In the genomic region with DNA sequence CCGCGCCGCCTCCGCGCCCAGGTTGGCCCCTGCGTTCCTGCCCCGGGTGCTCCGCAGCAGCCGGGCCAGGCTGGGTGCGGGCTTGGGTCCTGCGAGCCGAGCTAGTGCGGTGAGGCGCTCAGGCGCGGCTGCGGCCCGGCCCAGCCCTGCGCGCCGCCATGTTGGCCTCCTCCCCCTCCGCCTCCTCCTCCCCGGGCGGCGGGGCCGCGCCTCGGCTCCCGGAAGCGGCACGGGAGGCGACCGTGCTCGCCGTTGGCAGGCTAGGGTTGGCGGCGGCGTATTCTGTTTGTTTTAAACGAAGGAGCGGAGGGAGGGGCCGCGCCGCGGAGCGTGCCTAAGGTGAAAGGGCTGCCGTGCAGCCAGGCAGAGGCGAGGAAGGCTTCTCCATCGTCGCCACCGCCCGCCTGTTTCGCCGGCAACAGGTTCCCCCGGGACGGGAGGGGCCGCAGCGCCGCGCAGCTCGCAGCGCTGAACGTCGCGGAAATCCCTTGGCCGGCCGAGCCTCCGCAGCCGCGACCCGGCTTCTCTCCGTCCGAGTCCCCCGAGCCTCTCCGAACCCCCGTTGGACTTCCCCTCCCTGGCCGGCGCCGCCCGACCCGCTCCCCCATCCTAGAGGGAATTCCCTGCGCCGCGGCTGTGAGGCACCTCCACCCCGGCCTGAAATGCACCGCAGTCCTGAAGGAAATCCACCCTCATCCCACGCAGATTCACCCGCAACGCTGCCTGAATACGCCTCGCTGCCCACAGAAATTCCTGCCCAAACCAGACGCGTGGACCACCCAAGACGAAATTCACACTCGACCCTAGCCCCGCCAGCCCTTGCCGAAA, we compare ENCODE assay signal across 8 cellular contexts. TPM values are rescaled to one million over a fixed set of nuclear protein-coding genes. Genes with fewer than 3 reads are reported as not detected.
DNase-seq lines count a peak whose midpoint lies in the region; ATAC-seq, FAIRE-seq and TF ChIP-seq lines count a peak whose summit lies in the region.

A gene with protein sequence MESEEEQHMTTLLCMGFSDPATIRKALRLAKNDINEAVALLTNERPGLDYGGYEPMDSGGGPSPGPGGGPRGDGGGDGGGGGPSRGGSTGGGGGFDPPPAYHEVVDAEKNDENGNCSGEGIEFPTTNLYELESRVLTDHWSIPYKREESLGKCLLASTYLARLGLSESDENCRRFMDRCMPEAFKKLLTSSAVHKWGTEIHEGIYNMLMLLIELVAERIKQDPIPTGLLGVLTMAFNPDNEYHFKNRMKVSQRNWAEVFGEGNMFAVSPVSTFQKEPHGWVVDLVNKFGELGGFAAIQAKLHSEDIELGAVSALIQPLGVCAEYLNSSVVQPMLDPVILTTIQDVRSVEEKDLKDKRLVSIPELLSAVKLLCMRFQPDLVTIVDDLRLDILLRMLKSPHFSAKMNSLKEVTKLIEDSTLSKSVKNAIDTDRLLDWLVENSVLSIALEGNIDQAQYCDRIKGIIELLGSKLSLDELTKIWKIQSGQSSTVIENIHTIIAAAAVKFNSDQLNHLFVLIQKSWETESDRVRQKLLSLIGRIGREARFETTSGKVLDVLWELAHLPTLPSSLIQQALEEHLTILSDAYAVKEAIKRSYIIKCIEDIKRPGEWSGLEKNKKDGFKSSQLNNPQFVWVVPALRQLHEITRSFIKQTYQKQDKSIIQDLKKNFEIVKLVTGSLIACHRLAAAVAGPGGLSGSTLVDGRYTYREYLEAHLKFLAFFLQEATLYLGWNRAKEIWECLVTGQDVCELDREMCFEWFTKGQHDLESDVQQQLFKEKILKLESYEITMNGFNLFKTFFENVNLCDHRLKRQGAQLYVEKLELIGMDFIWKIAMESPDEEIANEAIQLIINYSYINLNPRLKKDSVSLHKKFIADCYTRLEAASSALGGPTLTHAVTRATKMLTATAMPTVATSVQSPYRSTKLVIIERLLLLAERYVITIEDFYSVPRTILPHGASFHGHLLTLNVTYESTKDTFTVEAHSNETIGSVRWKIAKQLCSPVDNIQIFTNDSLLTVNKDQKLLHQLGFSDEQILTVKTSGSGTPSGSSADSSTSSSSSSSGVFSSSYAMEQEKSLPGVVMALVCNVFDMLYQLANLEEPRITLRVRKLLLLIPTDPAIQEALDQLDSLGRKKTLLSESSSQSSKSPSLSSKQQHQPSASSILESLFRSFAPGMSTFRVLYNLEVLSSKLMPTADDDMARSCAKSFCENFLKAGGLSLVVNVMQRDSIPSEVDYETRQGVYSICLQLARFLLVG (N-terminal part only) (minus strand): TSS at position 171 of the 828 bp plus-strand sequence. CDS start 251 bp downstream, outside the sequence.

- H3K4me3 ChIP-seq in KMS-11 (IDR thresholded peaks at IDR 0.05; ENCODE audit: insufficient read depth, low read depth, low read length) = peak within 1 kb of the TSS; percentile 50
- peak within 1 kb of the TSS; percentile 87 for H3K4me3 ChIP-seq in SJCRH30
- peak within 1 kb of the TSS; percentile 96 to 99 for H3K4me3 ChIP-seq in neuronal stem cell (ENCODE audit: low read length in 2 of 2)

- no peak for FAIRE-seq in frontal cortex (lab: Jason Lieb, UNC)

- peak within 1 kb of the TSS; percentile 84 for H3K4me2 ChIP-seq in KMS-11
- peak within 1 kb of the TSS; percentile 98 for H3K4me2 ChIP-seq in neuronal stem cell (ENCODE audit: insufficient read depth, low read length, poor library complexity, severe bottlenecking)

- H2BK12ac ChIP-seq in neuronal stem cell (ENCODE audit: low read length) = peak within 1 kb of the TSS; percentile 97

- H3K14ac ChIP-seq in neuronal stem cell (ENCODE audit: low read length) = peak within 1 kb of the TSS; percentile 99

- H4K20me1 ChIP-seq in KMS-11 (ENCODE audit: insufficient read depth) = no peaks in the 10 kb centered on the region

- H3K9ac ChIP-seq in KMS-11 = peak within 1 kb of the TSS; percentile 96
- peak within 1 kb of the TSS; percentile 99 for H3K9ac ChIP-seq in neuronal stem cell (ENCODE audit: low read depth, low read length, poor library complexity)

- H3K9me3 ChIP-seq in SJCRH30 (replicated peaks) = no peaks in the 10 kb centered on the region
- H3K9me3 ChIP-seq in neuronal stem cell (replicated peaks in 1 of 2; ENCODE audit: control insufficient read depth in 2 of 2, insufficient read depth in 1 of 2, low read depth in 1 of 2, low read length in 2 of 2) = no peaks in the 10 kb centered on the region

- H4K8ac ChIP-seq in neuronal stem cell (ENCODE audit: low read depth, low read length) = peak within 1 kb of the TSS; percentile 93

- H2AFZ ChIP-seq in KMS-11 (ENCODE audit: low read depth) (peak within 1 kb of the TSS; percentile 82), neuronal stem cell (ENCODE audit: low read length) (peak within 1 kb of the TSS; percentile 97)

- peak within 1 kb of the TSS; percentile 99 for H3K4ac ChIP-seq in neuronal stem cell (ENCODE audit: low read length)

- no peaks in the 10 kb centered on the region for H3K36me3 ChIP-seq in KMS-11 (ENCODE audit: insufficient read depth)
- H3K36me3 ChIP-seq in SJCRH30 = no peaks in the 10 kb centered on the region; the same call in 1 of the 2 replicates
- H3K36me3 ChIP-seq in neuronal stem cell (replicated peaks in 1 of 2; ENCODE audit: control insufficient read depth in 2 of 2, insufficient read depth in 2 of 2, low read length in 2 of 2) = peaks cover 0 to 14% of the 10 kb centered on the region in 2 donors

- H3K79me2 ChIP-seq in KMS-11 (ENCODE audit: insufficient read depth, low read depth) = peaks cover 19% of the 10 kb centered on the region; the same call in 1 of the 2 replicates

- H3K27me3 ChIP-seq in KMS-11 (ENCODE audit: insufficient read depth, low read depth) (no peaks in the 10 kb centered on the region), SJCRH30 (no peaks in the 10 kb centered on the region), neuronal stem cell (ENCODE audit: control insufficient read depth in 3 of 3, insufficient read depth in 3 of 3, low read depth in 1 of 3, low read length in 3 of 3) (no peaks in the 10 kb centered on the region)

- peak within 1 kb of the TSS; percentile 80 for H4K91ac ChIP-seq in neuronal stem cell (ENCODE audit: low read depth, low read length, poor library complexity)

- TF ChIP-seq CTCF in KMS-11 (conservative IDR thresholded peaks at IDR 0.05; ENCODE audit: low read depth, low read length) = no peak

- ATAC-seq in GM21786 (IDR thresholded peaks at IDR 0.05; ENCODE audit: unreplicated experiment) = peak; percentile 69

- H3K4me1 ChIP-seq in KMS-11 (ENCODE audit: low read depth, poor library complexity, severe bottlenecking) (peaks cover 16% of the 10 kb centered on the region), SJCRH30 (peaks cover 31% of the 10 kb centered on the region), neuronal stem cell (ENCODE audit: control insufficient read depth in 2 of 2, insufficient read depth in 1 of 2, low read depth in 1 of 2, low read length in 2 of 2) (peaks cover 5 to 21% of the 10 kb centered on the region in 2 donors)

- peak within 1 kb of the TSS; percentile 29 for H2BK120ac ChIP-seq in neuronal stem cell (ENCODE audit: low read depth, low read length)

- no CpG with 5 or more reads among the region's 96 CpGs for WGBS in neuronal stem cell (ENCODE audit: extremely low coverage in 2 of 2, insufficient read length in 2 of 2, insufficient replicate concordance in 1 of 2), 2 donors

- peak within 1 kb of the TSS; percentile 86 for H2AK5ac ChIP-seq in neuronal stem cell (ENCODE audit: low read depth, low read length)

- H3K79me1 ChIP-seq in neuronal stem cell (ENCODE audit: low read depth, low read length) = peaks cover 4% of the 10 kb centered on the region

- peak within 1 kb of the TSS; percentile 84 for H2BK15ac ChIP-seq in neuronal stem cell (ENCODE audit: low read length)

- peak within 1 kb of the TSS; percentile 99 for H3K23ac ChIP-seq in neuronal stem cell (ENCODE audit: low read depth, low read length, poor library complexity)

- H3K27ac ChIP-seq in KMS-11 = peak within 1 kb of the TSS; percentile 57
- H3K27ac ChIP-seq in SJCRH30 = peak within 1 kb of the TSS; percentile 84
- peak within 1 kb of the TSS; percentile 97 for H3K27ac ChIP-seq in neuronal stem cell (replicated peaks; ENCODE audit: low read length)
- H3K27ac ChIP-seq in substantia nigra (ENCODE audit: low read depth, low read length, poor library complexity, severe bottlenecking) = peak within 1 kb of the TSS; percentile 91

- H2BK5ac ChIP-seq in neuronal stem cell (ENCODE audit: low read length) = peak within 1 kb of the TSS; percentile 94

- H3K18ac ChIP-seq in neuronal stem cell (ENCODE audit: low read length) = peak within 1 kb of the TSS; percentile 100

- peak; percentile 78 for DNase-seq in EL
- peak; percentile 77 to 79 for DNase-seq in SJCRH30
- peak; percentile 58 to 80 (median 65) for DNase-seq in activated naive CD4-positive, alpha-beta T cell (lab: John Stamatoyannopoulos, UW)
- peak; percentile 86 to 91 for DNase-seq in frontal cortex (ENCODE audit: low spot score in 2 of 2)
- DNase-seq in neuronal stem cell (ENCODE audit: low spot score) = peak; percentile 81
- DNase-seq in substantia nigra (lab: John Stamatoyannopoulos, UW) = peak in 45 of 49 donors; percentile 26 to 92 (median 62)

RNA-seq across cellular contexts. Expression of the gene that starts here (rescaled TPM):
- 43.6 and 46.2 TPM in 2 replicates for total RNA-seq in SJCRH30 (2014; rRNA removed; shearing (Covaris generic))
- 67.3 TPM for total RNA-seq in frontal cortex
- 11.9 TPM for polyA plus RNA-seq in neuronal stem cell (2013, experiment 1 of 2)
- 11.3 TPM for polyA plus RNA-seq in neuronal stem cell (2013, experiment 2 of 2)

Comparison
In these comparisons a context has a peak if more than half of its experiments do, and no peak if none do; other contexts are left out.
1. Peak in every context shown above with its lines: DNase-seq, ATAC-seq, H3K4me3 ChIP-seq and H3K27ac ChIP-seq.